In genomic region chr7:129157651-129158050, GRCh38 we compare ENCODE assay signal across 30 cellular contexts.
"Had no signal": no experiment of that assay in that cellular context is flagged by ENCODE, and none has a peak within 500 bp of the region (broad histone marks: within the 10 kb centered on the region; RNA-seq: fewer than 3 reads in every experiment).

No MANE protein-coding gene starts in this region.

- H2AFZ ChIP-seq: neural progenitor cell, parathyroid adenoma had no signal

- H3K4me3 Mint-ChIP-seq: natural killer cell; nephron; neural progenitor cell; stimulated activated memory B cell treated with anti-CD40 and anti-IgM and Interleukin-4, amounts not matched to agents 10 μg/mL and 1 μg/mL and 100 μg/mL, for 72 hours; stimulated activated naive CD8-positive, alpha-beta T cell treated with anti-CD3 and anti-CD28 coated beads, Interleukin-15, amount 100 ng/mL, for 72 hours; type B pancreatic cell had no signal

- DNase-seq: natural killer cell; occipital lobe; ovary; posterior cingulate gyrus; psoas muscle; right cardiac atrium; spleen; stimulated activated CD4-positive, alpha-beta T cell treated with anti-CD3 and anti-CD28 coated beads, Interleukin-12 subunit alpha, Interleukin-12 subunit beta, amount 100 ng/mL, for 4 hours; stimulated activated CD4-positive, alpha-beta T cell treated with anti-CD3 and anti-CD28 coated beads, Interleukin-1b, Interleukin-23, amount 100 ng/mL, for 48 hours; stimulated activated CD4-positive, alpha-beta T cell treated with anti-CD3 and anti-CD28 coated beads, Interleukin-4, amount 100 ng/mL, for 1 hour; stimulated activated CD4-positive, alpha-beta T cell treated with anti-CD3 and anti-CD28 coated beads, Interleukin-4, amount 100 ng/mL, for 4 hours; stimulated activated CD8-positive, alpha-beta memory T cell treated with anti-CD3 and anti-CD28 coated beads, Interleukin-4, amount 100 ng/mL, for 48 hours; stimulated activated naive CD4-positive, alpha-beta T cell; stimulated activated naive CD8-positive, alpha-beta T cell treated with anti-CD3 and anti-CD28 coated beads, Interleukin-15, amount 100 ng/mL, for 72 hours; stimulated activated naive CD8-positive, alpha-beta T cell treated with anti-CD3 and anti-CD28 coated beads, Interleukin-15, Interleukin-2, amounts not matched to agents 100 U/mL and 50 U/mL, for 24 hours; testis; tibial artery; transverse colon; upper lobe of right lung; uterus had no signal

- H3K36me3 Mint-ChIP-seq: natural killer cell, type B pancreatic cell had no signal

- H3K27ac Mint-ChIP-seq: natural killer cell; nephron; neural progenitor cell; progenitor cell of endocrine pancreas; stimulated activated memory B cell treated with anti-CD40 and anti-IgM and Interleukin-4, amounts not matched to agents 10 μg/mL and 1 μg/mL and 100 μg/mL, for 72 hours; stimulated activated naive CD8-positive, alpha-beta T cell treated with anti-CD3 and anti-CD28 coated beads, Interleukin-15, amount 100 ng/mL, for 72 hours; type B pancreatic cell had no signal

- H3K9me3 Mint-ChIP-seq: natural killer cell; nephron; stimulated activated memory B cell treated with anti-CD40 and anti-IgM and Interleukin-4, amounts not matched to agents 10 μg/mL and 1 μg/mL and 100 μg/mL, for 72 hours; stimulated activated naive CD8-positive, alpha-beta T cell treated with anti-CD3 and anti-CD28 coated beads, Interleukin-15, amount 100 ng/mL, for 72 hours; type B pancreatic cell had no signal

- H3K27me3 Mint-ChIP-seq: progenitor cell of endocrine pancreas; stimulated activated memory B cell treated with anti-CD40 and anti-IgM and Interleukin-4, amounts not matched to agents 10 μg/mL and 1 μg/mL and 100 μg/mL, for 72 hours; stimulated activated naive CD8-positive, alpha-beta T cell treated with anti-CD3 and anti-CD28 coated beads, Interleukin-15, amount 100 ng/mL, for 72 hours had no signal

- H3K4me2 ChIP-seq: neural progenitor cell, smooth muscle cell had no signal

- H3K27ac ChIP-seq: neural progenitor cell, ovary, parathyroid adenoma, psoas muscle, skin epidermis, spleen, suprapubic skin, testis, tibial artery, transverse colon, upper lobe of right lung, uterus had no signal

- H3K4me3 ChIP-seq: neural progenitor cell, ovary, psoas muscle, skin epidermis, smooth muscle cell, spleen, suprapubic skin, testis, tibial artery, transverse colon, upper lobe of right lung, uterus had no signal

- H3K79me2 ChIP-seq: parathyroid adenoma had no signal

- ATAC-seq: natural killer cell; psoas muscle; right cardiac atrium; sciatic nerve; stimulated activated memory B cell treated with anti-CD40 and anti-IgM and Interleukin-4, amounts not matched to agents 10 μg/mL and 1 μg/mL and 100 μg/mL, for 72 hours; stimulated activated naive CD8-positive, alpha-beta T cell treated with anti-CD3 and anti-CD28 coated beads, Interleukin-15, amount 100 ng/mL, for 72 hours; stimulated activated naive CD8-positive, alpha-beta T cell treated with anti-CD3 and anti-CD28 coated beads, Interleukin-15, Interleukin-2, amounts not matched to agents 100 U/mL and 50 U/mL, for 24 hours; upper lobe of right lung had no signal

- H3K9ac ChIP-seq: neural progenitor cell, parathyroid adenoma had no signal

- H3K27me3 ChIP-seq: neural progenitor cell, ovary, spleen, suprapubic skin, testis, transverse colon, uterus had no signal

- H3K4me1 ChIP-seq: psoas muscle, suprapubic skin, testis, tibial artery, transverse colon, upper lobe of right lung, uterus had no signal

- H3K4me1 Mint-ChIP-seq: natural killer cell; stimulated activated naive CD8-positive, alpha-beta T cell treated with anti-CD3 and anti-CD28 coated beads, Interleukin-15, amount 100 ng/mL, for 72 hours had no signal
